In genomic region chr2:41930807-41931566, GRCh38 we compare ENCODE assay signal across 13 cellular contexts.
A peak's percentile ranks its signal among the peaks of the same experiment; 100 is the strongest.
DNase-seq lines count a peak whose midpoint lies in the region; ATAC-seq, FAIRE-seq and TF ChIP-seq lines count a peak whose summit lies in the region.
"Had no signal": no experiment of that assay in that cellular context is flagged by ENCODE, and none has a peak within 500 bp of the region (broad histone marks: within the 10 kb centered on the region; RNA-seq: fewer than 3 reads in every experiment).

No MANE protein-coding gene starts in this region.

- no peak overlapping the region for H3K4me2 ChIP-seq in K562 (ENCODE audit: insufficient read depth, low read length)

- no peaks in the 10 kb centered on the region for H3K9me1 ChIP-seq in K562 (ENCODE audit: control insufficient read depth, insufficient read depth, low read length)

- in situ Hi-C loops in K562 (cut with MboI) = no loop called here

- peaks cover 0 to 20% of the 10 kb centered on the region in 2 experiments; a peak in 3 of 5 replicates for H3K4me1 ChIP-seq in K562 (replicated peaks in 1 of 2; ENCODE audit: control insufficient read depth in 2 of 2, insufficient read depth in 2 of 2, low read length in 2 of 2)

- H3K4me3 Mint-ChIP-seq in natural killer cell treated with Interleukin-12 subunit alpha and Interleukin-12 subunit beta and Interleukin-15 and Interleukin-18, amount 100 ng/mL, for 72 hours = no peak overlapping the region
- no peak overlapping the region for H3K4me3 Mint-ChIP-seq in activated CD8-positive, alpha-beta T cell treated with anti-CD3 and anti-CD28 coated beads for 36 hours
- H3K4me3 Mint-ChIP-seq: activated T-helper 1 cell treated with anti-CD3 and anti-CD28 coated beads, Interleukin-12 subunit alpha, Interleukin-12 subunit beta, Interleukin-2, Interleukin-4 antibody, amounts not matched to agents 30 ng/mL and 10 ng/mL and 1 ng/mL, durations not matched to agents 14 hours and 24 hours and 36 hours; central memory CD8-positive, alpha-beta T cell had no signal

- TF ChIP-seq RAD21 in K562 (CRISPR knock-in tag; conservative IDR thresholded peaks at IDR 0.05 in 1 of 2, IDR thresholded peaks at IDR 0.05 in 1 of 2) = no peak

- DNase-seq in K562 (ENCODE audit: extremely low read depth in 1 of 4, low spot score in 3 of 4) (no peak), sciatic nerve (ENCODE audit: low spot score) (peak; percentile 71), NCI-H774 (lab: John Stamatoyannopoulos, UW) (no peak), ureter (ENCODE audit: low spot score) (no peak)
- no peak for DNase-seq in natural killer cell treated with Interleukin-12 subunit alpha and Interleukin-12 subunit beta and Interleukin-15 and Interleukin-18, amount 100 ng/mL, for 72 hours (ENCODE audit: low spot score)
- DNase-seq in activated CD8-positive, alpha-beta T cell treated with anti-CD3 and anti-CD28 coated beads for 36 hours = no peak
- DNase-seq: NCI-H1048; stimulated activated naive CD4-positive, alpha-beta T cell; T-helper 9 cell had no signal

- no peak for TF ChIP-seq CTCF in K562 (IDR thresholded peaks at IDR 0.05 in 2 of 3, conservative IDR thresholded peaks at IDR 0.05 in 1 of 3; ENCODE audit: insufficient read depth in 2 of 3, low read depth in 1 of 3, low read length in 3 of 3)
- TF ChIP-seq CTCF in activated CD8-positive, alpha-beta T cell treated with anti-CD3 and anti-CD28 coated beads for 36 hours (IDR thresholded peaks at IDR 0.05) = no peak

- no peak overlapping the region for H3K27ac Mint-ChIP-seq in natural killer cell treated with Interleukin-12 subunit alpha and Interleukin-12 subunit beta and Interleukin-15 and Interleukin-18, amount 100 ng/mL, for 72 hours
- no peak overlapping the region for H3K27ac Mint-ChIP-seq in activated CD8-positive, alpha-beta T cell treated with anti-CD3 and anti-CD28 coated beads for 36 hours
- H3K27ac Mint-ChIP-seq: activated T-helper 1 cell treated with anti-CD3 and anti-CD28 coated beads, Interleukin-12 subunit alpha, Interleukin-12 subunit beta, Interleukin-2, Interleukin-4 antibody, amounts not matched to agents 30 ng/mL and 10 ng/mL and 1 ng/mL, durations not matched to agents 14 hours and 24 hours and 36 hours had no signal

- BruUV-seq in K562 (replicated peaks; lab: Mats Ljungman, UMichigan) = no TSS peak

- 16% methylated on average over 15 of the region's 16 CpGs for WGBS in K562 (ENCODE audit: insufficient coverage, low coverage, missing lambda C conversion rate)

- ATAC-seq in GM18858 (IDR thresholded peaks at IDR 0.05; ENCODE audit: unreplicated experiment) (peak; percentile 46), HG03039 (IDR thresholded peaks at IDR 0.05; ENCODE audit: unreplicated experiment) (peak; percentile 42), K562 (no peak), sciatic nerve (peak; percentile 6)
- ATAC-seq in natural killer cell treated with Interleukin-12 subunit alpha and Interleukin-12 subunit beta and Interleukin-15 and Interleukin-18, amount 100 ng/mL, for 72 hours = no peak
- ATAC-seq in activated CD8-positive, alpha-beta T cell treated with anti-CD3 and anti-CD28 coated beads for 36 hours = no peak

- no peaks in the 10 kb centered on the region for H3K9me3 Mint-ChIP-seq in natural killer cell treated with Interleukin-12 subunit alpha and Interleukin-12 subunit beta and Interleukin-15 and Interleukin-18, amount 100 ng/mL, for 72 hours
- H3K9me3 Mint-ChIP-seq in activated CD8-positive, alpha-beta T cell treated with anti-CD3 and anti-CD28 coated beads for 36 hours = no peaks in the 10 kb centered on the region
- H3K9me3 Mint-ChIP-seq: activated T-helper 1 cell treated with anti-CD3 and anti-CD28 coated beads, Interleukin-12 subunit alpha, Interleukin-12 subunit beta, Interleukin-2, Interleukin-4 antibody, amounts not matched to agents 30 ng/mL and 10 ng/mL and 1 ng/mL, durations not matched to agents 14 hours and 24 hours and 36 hours; central memory CD8-positive, alpha-beta T cell had no signal

- H3K27ac ChIP-seq in K562 (ENCODE audit: extremely low read depth, low read depth, low read length) = no peak overlapping the region

- H3K4me3 ChIP-seq in K562 = no peak overlapping the region

- no peaks in the 10 kb centered on the region for H4K20me1 ChIP-seq in K562 (replicated peaks; ENCODE audit: control insufficient read depth, insufficient read depth, low read length)

- no peak for FAIRE-seq in K562 (lab: Jason Lieb, UNC)

- TF ChIP-seq POLR2A in K562 (conservative IDR thresholded peaks at IDR 0.05) = no peak

- intact Hi-C loops in K562 (cut with micrococcal nuclease) = no loop called here
- intact Hi-C loops in sciatic nerve (cut with DNase I) = no loop called here
- intact Hi-C loops in activated CD8-positive, alpha-beta T cell treated with anti-CD3 and anti-CD28 coated beads for 36 hours (cut with micrococcal nuclease) = no loop called here

- H3K27me3 ChIP-seq in K562 (ENCODE audit: control insufficient read depth in 2 of 2, insufficient read depth in 2 of 2, low read length in 2 of 2) = peaks cover 9 to 50% of the 10 kb centered on the region in 2 experiments; a peak in 3 of 5 replicates

- H2AFZ ChIP-seq in K562 (ENCODE audit: low read depth, low read length) = no peak overlapping the region

- H3K9me3 ChIP-seq in K562 (replicated peaks; ENCODE audit: control insufficient read depth, insufficient read depth, low read depth, low read length) = no peaks in the 10 kb centered on the region

- H3K4me1 Mint-ChIP-seq in natural killer cell treated with Interleukin-12 subunit alpha and Interleukin-12 subunit beta and Interleukin-15 and Interleukin-18, amount 100 ng/mL, for 72 hours (ENCODE audit: low read depth in 2 of 2) = peaks cover 0 to 8% of the 10 kb centered on the region in 2 donors
- H3K4me1 Mint-ChIP-seq in activated CD8-positive, alpha-beta T cell treated with anti-CD3 and anti-CD28 coated beads for 36 hours (ENCODE audit: low read depth) = no peaks in the 10 kb centered on the region

- POLR2A ChIA-PET in K562 (lab: Yijun Ruan, JAX) = no interaction called here
- POLR2A ChIA-PET in activated CD8-positive, alpha-beta T cell treated with anti-CD3 and anti-CD28 coated beads for 36 hours (lab: Charles Lee) = no interaction called here

- no peaks in the 10 kb centered on the region for H3K36me3 ChIP-seq in K562 (ENCODE audit: control insufficient read depth, insufficient read depth, low read length)

- CTCF ChIA-PET in K562 (lab: Yijun Ruan, JAX; ENCODE audit: low intra/inter-chr PET ratio) = no interaction called here
- CTCF ChIA-PET in activated CD8-positive, alpha-beta T cell treated with anti-CD3 and anti-CD28 coated beads for 36 hours (lab: Charles Lee) = no interaction called here

- no peaks in the 10 kb centered on the region for H3K79me2 ChIP-seq in K562 (ENCODE audit: control insufficient read depth, insufficient read depth, low read length)

- peaks cover 0 to 12% of the 10 kb centered on the region in 2 donors for H3K27me3 Mint-ChIP-seq in natural killer cell treated with Interleukin-12 subunit alpha and Interleukin-12 subunit beta and Interleukin-15 and Interleukin-18, amount 100 ng/mL, for 72 hours
- H3K27me3 Mint-ChIP-seq in activated CD8-positive, alpha-beta T cell treated with anti-CD3 and anti-CD28 coated beads for 36 hours = peaks cover 5% of the 10 kb centered on the region

- no peak for TF ChIP-seq EP300 in K562 (IDR thresholded peaks at IDR 0.05; ENCODE audit: low read length)

- H3K9ac ChIP-seq in K562 (ENCODE audit: insufficient read depth in 1 of 2, low read depth in 2 of 2, low read length in 2 of 2) = no peak overlapping the region

- H3K36me3 Mint-ChIP-seq in natural killer cell treated with Interleukin-12 subunit alpha and Interleukin-12 subunit beta and Interleukin-15 and Interleukin-18, amount 100 ng/mL, for 72 hours = no peaks in the 10 kb centered on the region
- H3K36me3 Mint-ChIP-seq in activated CD8-positive, alpha-beta T cell treated with anti-CD3 and anti-CD28 coated beads for 36 hours (ENCODE audit: low read depth) = no peaks in the 10 kb centered on the region

TF ChIP-seq in K562, 482 proteins besides CTCF, POLR2A, EP300 and RAD21:
- TF ChIP-seq PKNOX1 (IDR thresholded peaks at IDR 0.05) (peak; percentile 22; the same call in 1 of the 2 replicates), ARID3A (IDR thresholded peaks at IDR 0.05; ENCODE audit: borderline replicate concordance, low read depth, low read length) (no peak), MTA1 (IDR thresholded peaks at IDR 0.05; ENCODE audit: borderline replicate concordance) (no peak), SIN3B (IDR thresholded peaks at IDR 0.05; ENCODE audit: low read depth) (no peak)

Comparison
In these comparisons a context has a peak if more than half of its experiments do, and no peak if none do; other contexts are left out.
1. ATAC-seq: peak in GM18858 (single experiment), HG03039 (single experiment) and sciatic nerve (single experiment); none in K562 (single experiment), natural killer cell treated with Interleukin-12 subunit alpha and Interleukin-12 subunit beta and Interleukin-15 and Interleukin-18, amount 100 ng/mL, for 72 hours (0 of 2) and activated CD8-positive, alpha-beta T cell treated with anti-CD3 and anti-CD28 coated beads for 36 hours (single experiment).